ENCODE assay signal across 19 cellular contexts in the genomic region with DNA sequence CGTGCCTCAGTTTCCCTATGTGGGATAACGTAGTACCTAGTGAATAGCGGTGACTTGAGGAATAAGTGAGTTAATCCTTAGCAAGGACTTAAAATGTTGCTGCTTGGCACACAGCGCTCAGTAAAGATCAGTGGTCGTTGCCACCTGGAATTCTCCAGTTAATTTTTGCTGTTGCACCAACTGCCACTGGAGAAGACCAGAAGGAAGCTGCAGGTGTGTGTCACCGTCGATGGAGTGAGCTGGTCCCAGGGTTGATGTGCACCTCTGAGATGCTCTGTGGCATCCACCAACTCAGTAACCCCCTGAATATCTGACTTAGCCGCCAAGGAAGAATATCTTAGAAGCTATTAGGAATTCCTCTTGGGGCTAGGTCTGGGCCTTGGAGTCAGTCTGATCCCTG. TPM values are rescaled to one million over a fixed set of nuclear protein-coding genes. Genes with fewer than 3 reads are reported as not detected.
DNase-seq lines count a peak whose midpoint lies in the region; ATAC-seq and TF ChIP-seq lines count a peak whose summit lies in the region.
"Had no signal": no experiment of that assay in that cellular context is flagged by ENCODE, and none has a peak within 500 bp of the region (broad histone marks: within the 10 kb centered on the region; RNA-seq: fewer than 3 reads in every experiment).

No MANE protein-coding gene starts in this region.

- H3K27me3 Mint-ChIP-seq in activated T-cell treated with anti-CD3 and anti-CD28 coated beads, Interleukin-2, amount 50 U/mL, for 4 hours (ENCODE audit: low read depth), result no peaks in the 10 kb centered on the region
- H3K27me3 Mint-ChIP-seq in central memory CD8-positive, alpha-beta T cell, result no peaks in the 10 kb centered on the region
- H3K27me3 Mint-ChIP-seq in stimulated activated memory B cell treated with anti-CD40 and anti-IgM and Interleukin-4, amounts not matched to agents 10 μg/mL and 1 μg/mL and 100 μg/mL, for 72 hours, result no peaks in the 10 kb centered on the region
- H3K27me3 Mint-ChIP-seq: activated CD8-positive, alpha-beta memory T cell treated with anti-CD3 and anti-CD28 coated beads, Interleukin-2, amount 10 ng/mL, durations not matched to agents 7 days and 5 days; natural killer cell treated with Interleukin-12 subunit alpha and Interleukin-12 subunit beta and Interleukin-15 and Interleukin-18, amount 100 ng/mL, for 72 hours had no signal

- H3K9me2 ChIP-seq in Loucy (replicated peaks; ENCODE audit: low read depth, low read length), result no peaks in the 10 kb centered on the region

- H3K4me1 ChIP-seq in Loucy (ENCODE audit: insufficient read depth, low read length, poor library complexity, severe bottlenecking), result peaks cover 34% of the 10 kb centered on the region

- H3K36me3 ChIP-seq in Loucy (ENCODE audit: insufficient read depth, low read length), result no peaks in the 10 kb centered on the region
- H3K36me3 ChIP-seq: stomach had no signal

- peak overlapping the region; percentile 24 for H3K4me3 Mint-ChIP-seq in activated T-cell treated with anti-CD3 and anti-CD28 coated beads, Interleukin-2, amount 50 U/mL, for 4 hours
- no peak overlapping the region for H3K4me3 Mint-ChIP-seq in central memory CD8-positive, alpha-beta T cell
- no peak overlapping the region for H3K4me3 Mint-ChIP-seq in stimulated activated memory B cell treated with anti-CD40 and anti-IgM and Interleukin-4, amounts not matched to agents 10 μg/mL and 1 μg/mL and 100 μg/mL, for 72 hours
- H3K4me3 Mint-ChIP-seq: activated CD8-positive, alpha-beta memory T cell treated with anti-CD3 and anti-CD28 coated beads, Interleukin-2, amount 10 ng/mL, durations not matched to agents 7 days and 5 days; natural killer cell treated with Interleukin-12 subunit alpha and Interleukin-12 subunit beta and Interleukin-15 and Interleukin-18, amount 100 ng/mL, for 72 hours had no signal

- H3K9me3 ChIP-seq in Loucy (ENCODE audit: insufficient read depth, low read depth, low read length), result no peaks in the 10 kb centered on the region
- H3K9me3 ChIP-seq: Caco-2, stomach had no signal

- H3K4me3 ChIP-seq in Loucy (ENCODE audit: low read length, poor library complexity, severe bottlenecking), result peak overlapping the region; percentile 95
- H3K4me3 ChIP-seq: stomach had no signal

- peaks cover 10% of the 10 kb centered on the region for H3K36me3 Mint-ChIP-seq in activated T-cell treated with anti-CD3 and anti-CD28 coated beads, Interleukin-2, amount 50 U/mL, for 4 hours (ENCODE audit: insufficient read depth)
- H3K36me3 Mint-ChIP-seq in central memory CD8-positive, alpha-beta T cell (ENCODE audit: insufficient read depth), result peaks cover 17% of the 10 kb centered on the region
- peaks cover 6% of the 10 kb centered on the region for H3K36me3 Mint-ChIP-seq in stimulated activated memory B cell treated with anti-CD40 and anti-IgM and Interleukin-4, amounts not matched to agents 10 μg/mL and 1 μg/mL and 100 μg/mL, for 72 hours
- H3K36me3 Mint-ChIP-seq: natural killer cell treated with Interleukin-12 subunit alpha and Interleukin-12 subunit beta and Interleukin-15 and Interleukin-18, amount 100 ng/mL, for 72 hours had no signal

- peak overlapping the region; percentile 89 for H3K4me2 ChIP-seq in Loucy (ENCODE audit: low read depth, low read length, poor library complexity, severe bottlenecking)

- H3K27ac Mint-ChIP-seq in central memory CD8-positive, alpha-beta T cell (ENCODE audit: low read depth), result peak overlapping the region; percentile 55
- H3K27ac Mint-ChIP-seq in stimulated activated memory B cell treated with anti-CD40 and anti-IgM and Interleukin-4, amounts not matched to agents 10 μg/mL and 1 μg/mL and 100 μg/mL, for 72 hours, result peak overlapping the region; percentile 94
- H3K27ac Mint-ChIP-seq: activated CD8-positive, alpha-beta memory T cell treated with anti-CD3 and anti-CD28 coated beads, Interleukin-2, amount 10 ng/mL, durations not matched to agents 7 days and 5 days; natural killer cell treated with Interleukin-12 subunit alpha and Interleukin-12 subunit beta and Interleukin-15 and Interleukin-18, amount 100 ng/mL, for 72 hours had no signal

- H3K27me3 ChIP-seq in Loucy (ENCODE audit: insufficient read depth, low read length, poor library complexity, severe bottlenecking), result no peaks in the 10 kb centered on the region
- H3K27me3 ChIP-seq: stomach had no signal

- no peaks in the 10 kb centered on the region for H3K9me3 Mint-ChIP-seq in activated T-cell treated with anti-CD3 and anti-CD28 coated beads, Interleukin-2, amount 50 U/mL, for 4 hours
- H3K9me3 Mint-ChIP-seq in central memory CD8-positive, alpha-beta T cell, result no peaks in the 10 kb centered on the region
- no peaks in the 10 kb centered on the region for H3K9me3 Mint-ChIP-seq in stimulated activated memory B cell treated with anti-CD40 and anti-IgM and Interleukin-4, amounts not matched to agents 10 μg/mL and 1 μg/mL and 100 μg/mL, for 72 hours
- H3K9me3 Mint-ChIP-seq: natural killer cell treated with Interleukin-12 subunit alpha and Interleukin-12 subunit beta and Interleukin-15 and Interleukin-18, amount 100 ng/mL, for 72 hours had no signal

- no peak for DNase-seq in activated T-cell treated with anti-CD3 and anti-CD28 coated beads, Interleukin-2, amount 50 U/mL, for 4 hours
- DNase-seq in activated T-cell treated with anti-CD3 and anti-CD28 coated beads for 4 hours (no peak), mucosa of gallbladder (ENCODE audit: low spot score) (no peak)
- DNase-seq in central memory CD8-positive, alpha-beta T cell (ENCODE audit: low spot score in 2 of 2), result no peak
- DNase-seq: activated CD8-positive, alpha-beta memory T cell treated with anti-CD3 and anti-CD28 coated beads, Interleukin-2, amount 10 ng/mL, durations not matched to agents 7 days and 5 days; activated naive CD4-positive, alpha-beta T cell treated with anti-CD3 and anti-CD28 coated beads, Interleukin-2, amount 50 U/mL, for 16 hours; Caco-2; effector CD4-positive, alpha-beta T cell; HCEC 1CT; islet precursor cell; Karpas-422; NCI-H1436; NCI-H2227 treated with DMSO at 0.1 percent for 48 hours; stomach had no signal

- TF ChIP-seq CTCF in Loucy (conservative IDR thresholded peaks at IDR 0.05; ENCODE audit: low read length), result no peak

- H3K4me1 Mint-ChIP-seq in activated T-cell treated with anti-CD3 and anti-CD28 coated beads, Interleukin-2, amount 50 U/mL, for 4 hours (ENCODE audit: low read depth), result peaks cover 66% of the 10 kb centered on the region
- peaks cover 56% of the 10 kb centered on the region for H3K4me1 Mint-ChIP-seq in central memory CD8-positive, alpha-beta T cell
- H3K4me1 Mint-ChIP-seq in stimulated activated memory B cell treated with anti-CD40 and anti-IgM and Interleukin-4, amounts not matched to agents 10 μg/mL and 1 μg/mL and 100 μg/mL, for 72 hours, result peaks cover 84% of the 10 kb centered on the region

- H3F3A ChIP-seq in Loucy (ENCODE audit: low read depth), result no peaks in the 10 kb centered on the region

- H2AFZ ChIP-seq in Loucy (ENCODE audit: low read length), result no peak overlapping the region

- H4K20me1 ChIP-seq in Loucy (ENCODE audit: insufficient read depth, low read length, poor library complexity, severe bottlenecking), result peaks cover 36% of the 10 kb centered on the region

- ATAC-seq in activated T-cell treated with anti-CD3 and anti-CD28 coated beads, Interleukin-2, amount 50 U/mL, for 4 hours, result no peak
- ATAC-seq in central memory CD8-positive, alpha-beta T cell (replicated peaks; ENCODE audit: extremely low read depth, poor library complexity, severe bottlenecking), result no peak
- ATAC-seq in stimulated activated memory B cell treated with anti-CD40 and anti-IgM and Interleukin-4, amounts not matched to agents 10 μg/mL and 1 μg/mL and 100 μg/mL, for 72 hours, result no peak
- no peak for ATAC-seq in HG03457 (IDR thresholded peaks at IDR 0.05; ENCODE audit: unreplicated experiment)
- no peak for ATAC-seq in HG03280 (IDR thresholded peaks at IDR 0.05; ENCODE audit: unreplicated experiment)
- ATAC-seq: activated CD8-positive, alpha-beta memory T cell treated with anti-CD3 and anti-CD28 coated beads, Interleukin-2, amount 10 ng/mL, durations not matched to agents 7 days and 5 days; natural killer cell treated with Interleukin-12 subunit alpha and Interleukin-12 subunit beta and Interleukin-15 and Interleukin-18, amount 100 ng/mL, for 72 hours had no signal

- peaks cover 95% of the 10 kb centered on the region for H3K79me2 ChIP-seq in Loucy (ENCODE audit: insufficient read depth, low read length)

- H3K9ac ChIP-seq in Loucy (ENCODE audit: low read depth, low read length, poor library complexity, severe bottlenecking), result peak overlapping the region; percentile 96

RNA-seq across cellular contexts. Expression of a gene that starts 4.1 kb away (rescaled TPM):
- total RNA-seq in activated T-cell treated with anti-CD3 and anti-CD28 coated beads, Interleukin-2, amount 50 U/mL, for 4 hours, result 10 to 100 TPM; 53.3 to 59.5 (median 54.3) TPM
- 27.6 TPM for total RNA-seq in mucosa of gallbladder
